18 cellular contexts compared by ENCODE assay signal in the genomic region with DNA sequence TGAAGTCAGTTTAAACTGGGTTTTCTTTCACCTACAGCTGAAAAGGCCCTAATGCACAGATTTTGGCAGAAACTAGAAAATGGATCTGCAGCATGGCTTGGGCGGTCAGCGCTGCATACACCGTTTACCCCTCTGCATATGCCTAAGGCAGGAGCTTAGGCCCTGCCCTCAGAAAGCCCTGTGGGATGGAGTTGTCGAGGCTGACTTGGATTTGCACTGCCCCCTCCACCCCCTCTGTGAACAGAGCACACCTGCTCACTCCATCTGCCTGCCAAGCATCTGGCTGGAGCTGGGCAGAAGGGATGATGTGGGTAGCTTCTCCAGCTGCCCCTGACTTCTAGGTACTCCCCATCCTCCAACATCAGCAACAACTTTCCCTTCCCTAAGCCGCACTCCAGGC.
"Had no signal": no experiment of that assay in that cellular context is flagged by ENCODE, and none has a peak within 500 bp of the region (broad histone marks: within the 10 kb centered on the region; RNA-seq: fewer than 3 reads in every experiment).

No MANE protein-coding gene starts in this region.

- ATAC-seq: activated CD8-positive, alpha-beta memory T cell treated with anti-CD3 and anti-CD28 coated beads, Interleukin-2, amount 10 ng/mL, durations not matched to agents 7 days and 5 days; left cardiac atrium; mucosa of descending colon; psoas muscle; right cardiac atrium had no signal

- H3K27me3 Mint-ChIP-seq: activated CD4-positive, alpha-beta memory T cell treated with anti-CD3 and anti-CD28 coated beads, Interleukin-2, amount 10 ng/mL, durations not matched to agents 7 days and 5 days; activated CD8-positive, alpha-beta memory T cell treated with anti-CD3 and anti-CD28 coated beads, Interleukin-2, amount 10 ng/mL, durations not matched to agents 7 days and 5 days; central memory CD8-positive, alpha-beta T cell; naive B cell had no signal

- H3K9me3 ChIP-seq: ascending aorta, mucosa of descending colon, ovary, psoas muscle, testis, upper lobe of left lung had no signal

- H3K4me3 ChIP-seq: ascending aorta, esophagus squamous epithelium, mucosa of descending colon, ovary, psoas muscle, stomach, testis, upper lobe of left lung had no signal

- H3K9me3 Mint-ChIP-seq: activated CD4-positive, alpha-beta memory T cell treated with anti-CD3 and anti-CD28 coated beads, Interleukin-2, amount 10 ng/mL, durations not matched to agents 7 days and 5 days; central memory CD8-positive, alpha-beta T cell had no signal

- H3K36me3 ChIP-seq: ovary had no signal

- H3K4me1 ChIP-seq: ascending aorta, esophagus squamous epithelium, psoas muscle, stomach, testis, upper lobe of left lung had no signal

- H3K27ac ChIP-seq: ascending aorta, esophagus squamous epithelium, ovary, psoas muscle, stomach, testis, upper lobe of left lung had no signal

- H3K4me1 Mint-ChIP-seq: activated CD4-positive, alpha-beta memory T cell treated with anti-CD3 and anti-CD28 coated beads, Interleukin-2, amount 10 ng/mL, durations not matched to agents 7 days and 5 days; activated CD8-positive, alpha-beta memory T cell treated with anti-CD3 and anti-CD28 coated beads, Interleukin-2, amount 10 ng/mL, durations not matched to agents 7 days and 5 days; central memory CD8-positive, alpha-beta T cell; naive B cell had no signal

- H3K27ac Mint-ChIP-seq: activated CD4-positive, alpha-beta memory T cell treated with anti-CD3 and anti-CD28 coated beads, Interleukin-2, amount 10 ng/mL, durations not matched to agents 7 days and 5 days; activated CD8-positive, alpha-beta memory T cell treated with anti-CD3 and anti-CD28 coated beads, Interleukin-2, amount 10 ng/mL, durations not matched to agents 7 days and 5 days; naive B cell had no signal

- H3K27me3 ChIP-seq: ascending aorta, esophagus squamous epithelium, ovary, stomach, testis, upper lobe of left lung had no signal

- DNase-seq: activated CD4-positive, alpha-beta T cell treated with anti-CD3 and anti-CD28 coated beads for 48 hours; activated CD4-positive, CD25-positive, alpha-beta regulatory T cell; activated CD8-positive, alpha-beta memory T cell treated with anti-CD3 and anti-CD28 coated beads, Interleukin-2, amount 10 ng/mL, durations not matched to agents 7 days and 5 days; effector CD8-positive, alpha-beta T cell; esophagus squamous epithelium; left cardiac atrium; mesenchymal stem cell; mucosa of descending colon; naive B cell; ovary; psoas muscle; right cardiac atrium; stomach; testis; upper lobe of left lung had no signal

- H3K36me3 Mint-ChIP-seq: activated CD8-positive, alpha-beta memory T cell treated with anti-CD3 and anti-CD28 coated beads, Interleukin-2, amount 10 ng/mL, durations not matched to agents 7 days and 5 days had no signal

- H3K4me3 Mint-ChIP-seq: activated CD4-positive, alpha-beta memory T cell treated with anti-CD3 and anti-CD28 coated beads, Interleukin-2, amount 10 ng/mL, durations not matched to agents 7 days and 5 days; activated CD8-positive, alpha-beta memory T cell treated with anti-CD3 and anti-CD28 coated beads, Interleukin-2, amount 10 ng/mL, durations not matched to agents 7 days and 5 days; central memory CD8-positive, alpha-beta T cell; naive B cell had no signal
